Comparison of ENCODE assay signal across 9 cellular contexts in genomic region chr5:153831976-153832375, GRCh38.
DNase-seq lines count a peak whose midpoint lies in the region; ATAC-seq and TF ChIP-seq lines count a peak whose summit lies in the region.
"Had no signal": no experiment of that assay in that cellular context is flagged by ENCODE, and none has a peak within 500 bp of the region (broad histone marks: within the 10 kb centered on the region; RNA-seq: fewer than 3 reads in every experiment).

No MANE protein-coding gene starts in this region.

- no peaks in the 10 kb centered on the region for H3K4me1 ChIP-seq in Karpas-422 (ENCODE audit: low read length)
- H3K4me1 ChIP-seq in effector memory CD4-positive, alpha-beta T cell (ENCODE audit: control insufficient read depth, insufficient read depth, low read length, poor library complexity, severe bottlenecking) = no peaks in the 10 kb centered on the region
- H3K4me1 ChIP-seq: pancreas had no signal

- H3K27me3 Mint-ChIP-seq in T-cell = peaks cover 3 to 8% of the 10 kb centered on the region in 2 donors

- no peaks in the 10 kb centered on the region for H3K27me3 ChIP-seq in Karpas-422 (ENCODE audit: low read length)
- no peaks in the 10 kb centered on the region for H3K27me3 ChIP-seq in effector memory CD4-positive, alpha-beta T cell (replicated peaks; ENCODE audit: control insufficient read depth, insufficient read depth, low read length, poor library complexity, severe bottlenecking)
- H3K27me3 ChIP-seq: pancreas had no signal

- ATAC-seq in GM21576 (IDR thresholded peaks at IDR 0.05; ENCODE audit: unreplicated experiment) = peak; percentile 87
- ATAC-seq in T-cell (replicated peaks in 1 of 4) = no peak

- no peak overlapping the region for H3K4me2 ChIP-seq in Karpas-422 (ENCODE audit: low read depth, low read length, poor library complexity, severe bottlenecking)

- no peaks in the 10 kb centered on the region for H3K9me2 ChIP-seq in Karpas-422 (replicated peaks; ENCODE audit: insufficient read depth, low read length)

- H3K79me2 ChIP-seq in Karpas-422 (ENCODE audit: low read length) = no peaks in the 10 kb centered on the region

- H3K9me3 Mint-ChIP-seq in T-cell = peaks cover 0 to 8% (median 5%) of the 10 kb centered on the region in 3 donors

- no peak overlapping the region for H3K4me3 ChIP-seq in Karpas-422 (ENCODE audit: low read length)
- H3K4me3 ChIP-seq in coronary artery = no peak overlapping the region
- H3K4me3 ChIP-seq in effector memory CD4-positive, alpha-beta T cell (ENCODE audit: insufficient read depth, low read depth, low read length, poor library complexity, severe bottlenecking) = no peak overlapping the region
- H3K4me3 ChIP-seq: pancreas had no signal

- H3K36me3 ChIP-seq in Karpas-422 (ENCODE audit: insufficient read depth, low read length) = no peaks in the 10 kb centered on the region
- H3K36me3 ChIP-seq in effector memory CD4-positive, alpha-beta T cell (ENCODE audit: control insufficient read depth, insufficient read depth, low read length) = no peaks in the 10 kb centered on the region
- H3K36me3 ChIP-seq: pancreas had no signal

- H3K9ac ChIP-seq in Karpas-422 (ENCODE audit: low read length) = no peak overlapping the region

- CTCF ChIA-PET in T-cell (lab: Charles Lee) = no interaction called here

- H3K9me3 ChIP-seq in Karpas-422 (ENCODE audit: low read length) = no peaks in the 10 kb centered on the region
- no peaks in the 10 kb centered on the region for H3K9me3 ChIP-seq in effector memory CD4-positive, alpha-beta T cell (ENCODE audit: control insufficient read depth, low read length)
- H3K9me3 ChIP-seq: pancreas had no signal

- no peak overlapping the region for H3K27ac Mint-ChIP-seq in T-cell

- DNase-seq in DMS 273 (lab: John Stamatoyannopoulos, UW; ENCODE audit: unreplicated experiment) (peak; percentile 54), Karpas-422 (peak; percentile 77), dermis blood vessel endothelial cell (peak; percentile 25), T-cell (no peak), coronary artery (ENCODE audit: low spot score) (no peak), GOT3 (lab: John Stamatoyannopoulos, UW) (no peak)
- no peak for DNase-seq in effector memory CD4-positive, alpha-beta T cell
- DNase-seq: pancreas had no signal

- no peaks in the 10 kb centered on the region for H4K20me1 ChIP-seq in Karpas-422 (ENCODE audit: insufficient read depth, low read depth, low read length)

- no peak for TF ChIP-seq CTCF in coronary artery (IDR thresholded peaks at IDR 0.05)

- H3K27ac ChIP-seq in Karpas-422 (ENCODE audit: low read length) = no peak overlapping the region
- H3K27ac ChIP-seq in coronary artery = no peak overlapping the region
- no peak overlapping the region for H3K27ac ChIP-seq in effector memory CD4-positive, alpha-beta T cell (ENCODE audit: insufficient read depth, low read length, poor library complexity, severe bottlenecking)
- H3K27ac ChIP-seq: pancreas had no signal

- H3K4me1 Mint-ChIP-seq in T-cell = no peaks in the 10 kb centered on the region

- no peaks in the 10 kb centered on the region for H3K36me3 Mint-ChIP-seq in T-cell

- POLR2A ChIA-PET in T-cell (lab: Charles Lee) = no interaction called here

- no peak overlapping the region for H3K4me3 Mint-ChIP-seq in T-cell

- H2AFZ ChIP-seq in Karpas-422 (ENCODE audit: low read length) = no peak overlapping the region

Comparison
In these comparisons a context has a peak if more than half of its experiments do, and no peak if none do; other contexts are left out.
1. DNase-seq: peak in DMS 273 (single experiment), Karpas-422 (single experiment) and dermis blood vessel endothelial cell (single experiment); none in T-cell (0 of 34), coronary artery (single experiment), effector memory CD4-positive, alpha-beta T cell (0 of 3) and GOT3 (single experiment).